Comparison of ENCODE assay signal across 11 cellular contexts in genomic region chr6:118724211-118724610, GRCh38.
DNase-seq lines count a peak whose midpoint lies in the region; ATAC-seq, FAIRE-seq and TF ChIP-seq lines count a peak whose summit lies in the region.
"Had no signal": no experiment of that assay in that cellular context is flagged by ENCODE, and none has a peak within 500 bp of the region (broad histone marks: within the 10 kb centered on the region; RNA-seq: fewer than 3 reads in every experiment).

No MANE protein-coding gene starts in this region.

- DNase-seq in activated CD4-positive, alpha-beta T cell treated with anti-CD3 and anti-CD28 coated beads, Interleukin-2, amount 10 ng/mL, durations not matched to agents 24 days and 14 days, result no peak
- no peak for DNase-seq in activated CD4-positive, alpha-beta T cell treated with anti-CD3 and anti-CD28 coated beads, Interleukin-2, amount 50 U/mL, for 4 hours
- DNase-seq in Karpas-422, result no peak
- DNase-seq in pancreas, result no peak
- DNase-seq in activated gamma-delta T cell treated with Interleukin-2 at 50 U/mL for 16 hours, result no peak
- no peak for DNase-seq in H9
- no peak for DNase-seq in HUDEP-2 (lab: John Stamatoyannopoulos, UW; ENCODE audit: unreplicated experiment in 76 of 76)
- DNase-seq: right lobe of liver, upper lobe of left lung had no signal

- H4K91ac ChIP-seq in H9 (ENCODE audit: insufficient read length, low read depth, low read length), result no peak overlapping the region

- H3K27ac ChIP-seq in Karpas-422 (ENCODE audit: low read length) (no peak overlapping the region), pancreas (no peak overlapping the region), H9 (ENCODE audit: insufficient read length, low read depth, low read length) (no peak overlapping the region)
- H3K27ac ChIP-seq: right lobe of liver, upper lobe of left lung had no signal

- no peaks in the 10 kb centered on the region for H3K36me3 Mint-ChIP-seq in activated CD4-positive, alpha-beta T cell treated with anti-CD3 and anti-CD28 coated beads, Interleukin-2, amount 10 ng/mL, durations not matched to agents 24 days and 14 days (ENCODE audit: low read depth)
- H3K36me3 Mint-ChIP-seq in H9 (ENCODE audit: insufficient read depth in 1 of 3, low read depth in 3 of 3), result no peaks in the 10 kb centered on the region

- no peak overlapping the region for H3K4ac ChIP-seq in H9 (ENCODE audit: low read depth, low read length)

- TF ChIP-seq CTCF in pancreas (IDR thresholded peaks at IDR 0.05) (no peak), H9 (conservative IDR thresholded peaks at IDR 0.05) (no peak)

- FAIRE-seq in pancreas (lab: Jason Lieb, UNC), result no peak

- intact Hi-C loops in activated CD4-positive, alpha-beta T cell treated with anti-CD3 and anti-CD28 coated beads, Interleukin-2, amount 10 ng/mL, durations not matched to agents 24 days and 14 days (cut with micrococcal nuclease), result loop anchor here (1.0 to 10.0 kb wide), 2 partner anchors 14 to 351 kb away; partner anchors contain the start of gene FAM184A
- intact Hi-C loops in pancreas (cut with DNase I), result no loop called here

- peaks cover 51% of the 10 kb centered on the region for H3K4me1 Mint-ChIP-seq in activated CD4-positive, alpha-beta T cell treated with anti-CD3 and anti-CD28 coated beads, Interleukin-2, amount 10 ng/mL, durations not matched to agents 24 days and 14 days
- H3K4me1 Mint-ChIP-seq in H9, result no peaks in the 10 kb centered on the region

- H3K9ac ChIP-seq in Karpas-422 (ENCODE audit: low read length) (no peak overlapping the region), H9 (ENCODE audit: extremely low read depth, insufficient read length, low read length) (no peak overlapping the region)

- H3K23ac ChIP-seq in H9 (ENCODE audit: insufficient read length, low read depth, low read length), result no peak overlapping the region

- H3K79me2 ChIP-seq in Karpas-422 (ENCODE audit: low read length) (no peaks in the 10 kb centered on the region), H9 (ENCODE audit: insufficient read depth, low read length) (no peaks in the 10 kb centered on the region)

- no peak overlapping the region for H2AK5ac ChIP-seq in H9 (ENCODE audit: insufficient read length, low read length)

- no peaks in the 10 kb centered on the region for H3K27me3 ChIP-seq in Karpas-422 (ENCODE audit: low read length)
- no peaks in the 10 kb centered on the region for H3K27me3 ChIP-seq in pancreas
- no peaks in the 10 kb centered on the region for H3K27me3 ChIP-seq in H9 (ENCODE audit: insufficient read depth, low read length)
- H3K27me3 ChIP-seq: right lobe of liver, upper lobe of left lung had no signal

- H3K4me1 ChIP-seq in Karpas-422 (ENCODE audit: low read length), result peaks cover 30% of the 10 kb centered on the region
- no peaks in the 10 kb centered on the region for H3K4me1 ChIP-seq in pancreas
- H3K4me1 ChIP-seq in H9 (ENCODE audit: insufficient read depth, low read length), result no peaks in the 10 kb centered on the region
- H3K4me1 ChIP-seq: right lobe of liver, upper lobe of left lung had no signal

- no peak overlapping the region for H3K18ac ChIP-seq in H9 (ENCODE audit: insufficient read length, low read depth, low read length)

- H2AFZ ChIP-seq in Karpas-422 (ENCODE audit: low read length), result 0 out of 2 replicates have a peak overlapping the region, but pooled peaks have one; percentile 2
- no peak overlapping the region for H2AFZ ChIP-seq in H9 (ENCODE audit: low read length)

- peak overlapping the region; percentile 59 for H3K27ac Mint-ChIP-seq in activated CD4-positive, alpha-beta T cell treated with anti-CD3 and anti-CD28 coated beads, Interleukin-2, amount 10 ng/mL, durations not matched to agents 24 days and 14 days
- no peak overlapping the region for H3K27ac Mint-ChIP-seq in H9

- no peaks in the 10 kb centered on the region for H3K27me3 Mint-ChIP-seq in activated CD4-positive, alpha-beta T cell treated with anti-CD3 and anti-CD28 coated beads, Interleukin-2, amount 10 ng/mL, durations not matched to agents 24 days and 14 days
- no peaks in the 10 kb centered on the region for H3K27me3 Mint-ChIP-seq in H9 (ENCODE audit: low read depth)

- no peak overlapping the region for H2BK15ac ChIP-seq in H9 (ENCODE audit: low read depth, low read length)

- no peak overlapping the region for H3K56ac ChIP-seq in H9 (ENCODE audit: insufficient read length, low read depth, low read length)

- H4K5ac ChIP-seq in H9 (ENCODE audit: insufficient read length, low read depth, low read length), result no peak overlapping the region

- H4K20me1 ChIP-seq in Karpas-422 (ENCODE audit: insufficient read depth, low read depth, low read length), result no peaks in the 10 kb centered on the region
- H4K20me1 ChIP-seq in H9 (ENCODE audit: control insufficient read depth, insufficient read depth, insufficient read length), result no peaks in the 10 kb centered on the region

- H3K9me2 ChIP-seq in Karpas-422 (replicated peaks; ENCODE audit: insufficient read depth, low read length), result no peaks in the 10 kb centered on the region

- peak overlapping the region; percentile 36 for H3K4me3 Mint-ChIP-seq in activated CD4-positive, alpha-beta T cell treated with anti-CD3 and anti-CD28 coated beads, Interleukin-2, amount 10 ng/mL, durations not matched to agents 24 days and 14 days
- no peak overlapping the region for H3K4me3 Mint-ChIP-seq in H9

- H3K4me3 ChIP-seq in Karpas-422 (ENCODE audit: low read length) (no peak overlapping the region), pancreas (no peak overlapping the region)
- H3K4me3 ChIP-seq: right lobe of liver, upper lobe of left lung had no signal

- H2BK20ac ChIP-seq in H9 (ENCODE audit: low read depth, low read length, poor library complexity, severe bottlenecking), result no peak overlapping the region

- no peaks in the 10 kb centered on the region for H3K23me2 ChIP-seq in H9 (ENCODE audit: insufficient read length, low read depth, low read length, poor library complexity, severe bottlenecking)

- H2BK120ac ChIP-seq in H9 (ENCODE audit: low read depth, low read length, poor library complexity, severe bottlenecking), result no peak overlapping the region

- H3K36me3 ChIP-seq in Karpas-422 (ENCODE audit: insufficient read depth, low read length), result no peaks in the 10 kb centered on the region
- H3K36me3 ChIP-seq in pancreas, result no peaks in the 10 kb centered on the region
- H3K36me3 ChIP-seq: right lobe of liver, upper lobe of left lung had no signal

- H3T11ph ChIP-seq in H9 (ENCODE audit: low read length), result no peak overlapping the region

- H2BK12ac ChIP-seq in H9 (ENCODE audit: insufficient read length, low read depth, low read length), result no peak overlapping the region

- peak overlapping the region; percentile 31 for H3K4me2 ChIP-seq in Karpas-422 (ENCODE audit: low read depth, low read length, poor library complexity, severe bottlenecking)
- no peak overlapping the region for H3K4me2 ChIP-seq in H9 (ENCODE audit: insufficient read depth, insufficient read length, low read length)

- no peak overlapping the region for H4K8ac ChIP-seq in H9 (replicated peaks; ENCODE audit: insufficient read length, low read depth, low read length)

- 43 to 44% methylated on average over 3 of the region's 3 CpGs for WGBS in pancreas, 2 donors
- WGBS in H9 (ENCODE audit: extremely low coverage, insufficient read length, low lambda C conversion rate), result no CpG with 5 or more reads among the region's 3 CpGs

- no peaks in the 10 kb centered on the region for H3K9me3 Mint-ChIP-seq in activated CD4-positive, alpha-beta T cell treated with anti-CD3 and anti-CD28 coated beads, Interleukin-2, amount 10 ng/mL, durations not matched to agents 24 days and 14 days
- H3K9me3 Mint-ChIP-seq in H9, result no peaks in the 10 kb centered on the region

- H3K9me3 ChIP-seq in Karpas-422 (ENCODE audit: low read length), result no peaks in the 10 kb centered on the region
- H3K9me3 ChIP-seq in pancreas, result no peaks in the 10 kb centered on the region
- no peaks in the 10 kb centered on the region for H3K9me3 ChIP-seq in H9 (ENCODE audit: control insufficient read depth, low read depth, low read length)
- H3K9me3 ChIP-seq: right lobe of liver, upper lobe of left lung had no signal

- no peak overlapping the region for H3K14ac ChIP-seq in H9 (ENCODE audit: insufficient read depth, low read length)

- ATAC-seq in HG02623 (IDR thresholded peaks at IDR 0.05; ENCODE audit: unreplicated experiment) (peak; percentile 91), pancreas (peak; percentile 30 to 66 (median 56))
- ATAC-seq: HCT116, right lobe of liver had no signal

- H3K79me1 ChIP-seq in H9 (ENCODE audit: insufficient read depth, low read depth, low read length, poor library complexity, severe bottlenecking), result no peaks in the 10 kb centered on the region

- no peak overlapping the region for H2BK5ac ChIP-seq in H9 (ENCODE audit: insufficient read length, low read length)
